In the genomic region with DNA sequence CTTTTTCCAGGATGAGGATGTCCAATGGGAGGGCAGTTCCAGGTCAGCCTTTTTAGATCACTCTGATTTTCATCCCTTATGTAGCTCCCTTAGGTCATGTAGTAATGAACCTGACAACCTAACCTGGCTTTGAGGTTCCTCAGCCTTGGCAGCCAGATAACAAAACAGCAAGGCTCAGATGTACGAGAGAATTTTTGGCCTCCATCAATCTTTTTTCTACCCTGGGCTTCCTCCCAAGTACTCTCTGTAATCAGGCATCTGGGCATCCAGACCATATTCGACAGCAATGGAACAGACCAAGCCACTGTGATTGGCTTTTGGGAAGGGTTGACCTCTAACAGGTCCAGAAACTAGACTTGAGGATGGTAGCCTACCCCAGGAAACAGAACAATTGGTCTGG, we compare ENCODE assay signal across 29 cellular contexts. TPM values are rescaled to one million over a fixed set of nuclear protein-coding genes. Genes with fewer than 3 reads are reported as not detected.
"Had no signal": no experiment of that assay in that cellular context is flagged by ENCODE, and none has a peak within 500 bp of the region (broad histone marks: within the 10 kb centered on the region; RNA-seq: fewer than 3 reads in every experiment).

No MANE protein-coding gene starts in this region.

- H3K36me3 Mint-ChIP-seq: natural killer cell treated with Interleukin-12 subunit alpha and Interleukin-12 subunit beta and Interleukin-15 and Interleukin-18, amount 100 ng/mL, for 72 hours; stimulated activated effector memory CD8-positive, alpha-beta T cell treated with anti-CD3 and anti-CD28 coated beads, Interleukin-12 subunit alpha, Interleukin-12 subunit beta, amount 100 ng/mL, for 72 hours; stimulated activated naive B cell treated with anti-CD40 and anti-IgM and Interleukin-4, amounts not matched to agents 10 μg/mL and 1 μg/mL and 100 μg/mL, for 72 hours had no signal

- H3K4me3 Mint-ChIP-seq: natural killer cell treated with Interleukin-12 subunit alpha and Interleukin-12 subunit beta and Interleukin-15 and Interleukin-18, amount 100 ng/mL, for 72 hours; nephron progenitor cell; neural crest cell; stimulated activated effector memory CD8-positive, alpha-beta T cell treated with anti-CD3 and anti-CD28 coated beads, Interleukin-12 subunit alpha, Interleukin-12 subunit beta, amount 100 ng/mL, for 72 hours; stimulated activated naive B cell treated with anti-CD40 and anti-IgM and Interleukin-4, amounts not matched to agents 10 μg/mL and 1 μg/mL and 100 μg/mL, for 72 hours; stimulated activated naive CD8-positive, alpha-beta T cell treated with anti-CD3 and anti-CD28 coated beads, Interleukin-15, Interleukin-2, amounts not matched to agents 100 ng/mL and 50 ng/mL, for 24 hours had no signal

- H3K4me1 ChIP-seq: pancreas, psoas muscle, right lobe of liver, sigmoid colon, stomach, thyroid gland, tibial nerve, upper lobe of left lung, vagina had no signal

- ATAC-seq: natural killer cell treated with Interleukin-12 subunit alpha and Interleukin-12 subunit beta and Interleukin-15 and Interleukin-18, amount 100 ng/mL, for 72 hours; pancreas; psoas muscle; right cardiac atrium; right lobe of liver; stimulated activated effector memory CD8-positive, alpha-beta T cell treated with anti-CD3 and anti-CD28 coated beads, Interleukin-12 subunit alpha, Interleukin-12 subunit beta, amount 100 ng/mL, for 72 hours; stimulated activated naive B cell treated with anti-CD40 and anti-IgM and Interleukin-4, amounts not matched to agents 10 μg/mL and 1 μg/mL and 100 μg/mL, for 72 hours had no signal

- H3K36me3 ChIP-seq: neutrophil, pancreas, right lobe of liver, sigmoid colon, stomach, thoracic aorta, thyroid gland, tibial nerve, upper lobe of left lung, vagina had no signal

- H3K9me3 Mint-ChIP-seq: natural killer cell treated with Interleukin-12 subunit alpha and Interleukin-12 subunit beta and Interleukin-15 and Interleukin-18, amount 100 ng/mL, for 72 hours; nephron progenitor cell; neural crest cell; stimulated activated effector memory CD8-positive, alpha-beta T cell treated with anti-CD3 and anti-CD28 coated beads, Interleukin-12 subunit alpha, Interleukin-12 subunit beta, amount 100 ng/mL, for 72 hours; stimulated activated naive B cell treated with anti-CD40 and anti-IgM and Interleukin-4, amounts not matched to agents 10 μg/mL and 1 μg/mL and 100 μg/mL, for 72 hours; stimulated activated naive CD8-positive, alpha-beta T cell treated with anti-CD3 and anti-CD28 coated beads, Interleukin-15, Interleukin-2, amounts not matched to agents 100 ng/mL and 50 ng/mL, for 24 hours had no signal

- DNase-seq: nephron progenitor cell; nucleus accumbens; pancreas; posterior cingulate gyrus; psoas muscle; right cardiac atrium; right lobe of liver; sigmoid colon; small intestine; stimulated activated CD4-positive, alpha-beta T cell treated with anti-CD3 and anti-CD28 coated beads, Interleukin-15, amount 100 ng/mL, for 24 hours; stimulated activated CD4-positive, alpha-beta T cell treated with anti-CD3 and anti-CD28 coated beads, Interleukin-2, amount 100 ng/mL, for 24 hours; stimulated activated CD4-positive, alpha-beta T cell treated with anti-CD3 and anti-CD28 coated beads, Interleukin-2, amount 100 ng/mL, for 48 hours; stimulated activated CD4-positive, alpha-beta T cell treated with anti-CD3 and anti-CD28 coated beads, Interleukin-4, amount 100 ng/mL, for 24 hours; stimulated activated naive B cell treated with anti-CD40 and anti-IgM and Interleukin-4, amounts not matched to agents 10 μg/mL and 1 μg/mL and 100 μg/mL, for 72 hours; stimulated activated naive CD4-positive, alpha-beta T cell treated with Interleukin-2 at 50 U/mL for 16 hours; stomach; thyroid gland; trophoblast cell; upper lobe of left lung had no signal

- H3K4me1 Mint-ChIP-seq: neural crest cell; stimulated activated effector memory CD8-positive, alpha-beta T cell treated with anti-CD3 and anti-CD28 coated beads, Interleukin-12 subunit alpha, Interleukin-12 subunit beta, amount 100 ng/mL, for 72 hours; stimulated activated naive B cell treated with anti-CD40 and anti-IgM and Interleukin-4, amounts not matched to agents 10 μg/mL and 1 μg/mL and 100 μg/mL, for 72 hours had no signal

- H3K9me3 ChIP-seq: neutrophil, pancreas, psoas muscle, right lobe of liver, sigmoid colon, stomach, thoracic aorta, thyroid gland, tibial nerve, upper lobe of left lung, vagina had no signal

- FAIRE-seq: pancreas, small intestine, urothelium cell line had no signal

- H3K27me3 Mint-ChIP-seq: progenitor cell of endocrine pancreas had no signal

- H3K27ac Mint-ChIP-seq: natural killer cell treated with Interleukin-12 subunit alpha and Interleukin-12 subunit beta and Interleukin-15 and Interleukin-18, amount 100 ng/mL, for 72 hours; nephron progenitor cell; progenitor cell of endocrine pancreas; stimulated activated effector memory CD8-positive, alpha-beta T cell treated with anti-CD3 and anti-CD28 coated beads, Interleukin-12 subunit alpha, Interleukin-12 subunit beta, amount 100 ng/mL, for 72 hours; stimulated activated naive B cell treated with anti-CD40 and anti-IgM and Interleukin-4, amounts not matched to agents 10 μg/mL and 1 μg/mL and 100 μg/mL, for 72 hours; stimulated activated naive CD8-positive, alpha-beta T cell treated with anti-CD3 and anti-CD28 coated beads, Interleukin-15, Interleukin-2, amounts not matched to agents 100 ng/mL and 50 ng/mL, for 24 hours had no signal

- H3K27me3 ChIP-seq: neutrophil, right lobe of liver, sigmoid colon, thyroid gland, tibial nerve, upper lobe of left lung, vagina had no signal

- H3K4me3 ChIP-seq: pancreas, psoas muscle, right lobe of liver, sigmoid colon, stomach, thoracic aorta, thyroid gland, tibial nerve, upper lobe of left lung, vagina had no signal

RNA-seq across cellular contexts. Expression of a gene that starts 38.6 kb away (rescaled TPM):
- total RNA-seq: natural killer cell treated with Interleukin-12 subunit alpha and Interleukin-12 subunit beta and Interleukin-15 and Interleukin-18, amount 100 ng/mL, for 72 hours; right cardiac atrium; right lobe of liver had no signal
